ENCODE assay signal across 8 cellular contexts in genomic region chr6:111482959-111483735, GRCh38. TPM values are rescaled to one million over a fixed set of nuclear protein-coding genes. Genes with fewer than 3 reads are reported as not detected.
DNase-seq lines count a peak whose midpoint lies in the region; ATAC-seq, FAIRE-seq and TF ChIP-seq lines count a peak whose summit lies in the region.

Gene REV3L (minus strand): TSS chr6:111483218. CDS start chr6:111482888, 330 bp downstream.

- no peak for FAIRE-seq in bronchial epithelial cell (lab: Jason Lieb, UNC)

- TF ChIP-seq CTCF in WTC11 (IDR thresholded peaks at IDR 0.05) (no peak), bronchial epithelial cell (IDR thresholded peaks at IDR 0.05; ENCODE audit: insufficient read depth, low read length, severe bottlenecking) (no peak)

- H3K27me3 Mint-ChIP-seq in WTC11 (ENCODE audit: low read depth), result peaks cover 40% of the 10 kb centered on the region

- CTCF ChIA-PET in WTC11 (lab: Charles Lee), result interaction anchor here (0.6 to 1.6 kb wide), 10 partner anchors 11 to 711 kb away, joined by 3 to 9 read pairs (median 4); a partner anchor contains a TSS

- POLR2A ChIA-PET in WTC11 (lab: Charles Lee), result interaction anchor here (0.5 to 1.6 kb wide), 6 partner anchors 72 to 755 kb away, joined by 3 to 7 read pairs (median 5); partner anchors contain the start of gene TRAF3IP2

- peak within 1 kb of the TSS; percentile 88 for H3K4me3 Mint-ChIP-seq in WTC11

- H3K27me3 ChIP-seq in bronchial epithelial cell (ENCODE audit: control insufficient read depth, insufficient read depth, low read length), result no peaks in the 10 kb centered on the region

- H3K36me3 Mint-ChIP-seq in WTC11, result peaks cover 17% of the 10 kb centered on the region

- peak within 1 kb of the TSS; percentile 99 for H3K27ac Mint-ChIP-seq in WTC11

- DNase-seq in 8988T (peak; percentile 83), NCI-H2196 treated with DMSO at 0.1 percent for 48 hours (lab: John Stamatoyannopoulos, UW; ENCODE audit: unreplicated experiment) (peak; percentile 85), WTC11 (ENCODE audit: low spot score) (peak; percentile 86), bronchial epithelial cell (ENCODE audit: low read depth) (peak; percentile 59), inferior parietal cortex (ENCODE audit: extremely low spot score) (peak; percentile 64)
- DNase-seq in stimulated activated CD4-positive, alpha-beta T cell treated with anti-CD3 and anti-CD28 coated beads, Interleukin-12 subunit alpha, Interleukin-12 subunit beta, amount 100 ng/mL, for 24 hours (ENCODE audit: low read depth in 2 of 2), result peak; percentile 78 to 88

- H3K36me3 ChIP-seq in bronchial epithelial cell (ENCODE audit: control insufficient read depth, insufficient read depth, low read length), result no peaks in the 10 kb centered on the region

- peaks cover 8% of the 10 kb centered on the region for H3K9me3 Mint-ChIP-seq in WTC11

- peak within 1 kb of the TSS; percentile 86 for H3K4me3 ChIP-seq in bronchial epithelial cell (ENCODE audit: low read depth, low read length)

- ATAC-seq in GM18520 (IDR thresholded peaks at IDR 0.05; ENCODE audit: unreplicated experiment) (peak; percentile 15), HG03060 (IDR thresholded peaks at IDR 0.05; ENCODE audit: low read depth, unreplicated experiment) (peak; percentile 4), WTC11 (peak; percentile 61)

- peaks cover 41% of the 10 kb centered on the region for H3K4me1 Mint-ChIP-seq in WTC11

TF ChIP-seq in WTC11, 78 proteins besides CTCF, POLR2A, EP300 and RAD21 (continues in another document):
- TF ChIP-seq ZNF121 (CRISPR knock-in tag; IDR thresholded peaks at IDR 0.05) (no peak), GABPB1 (CRISPR knock-in tag; IDR thresholded peaks at IDR 0.05) (peak; percentile 69), MYBL2 (CRISPR knock-in tag; IDR thresholded peaks at IDR 0.05) (peak; percentile 66), CDX4 (CRISPR knock-in tag; IDR thresholded peaks at IDR 0.05; ENCODE audit: borderline replicate concordance) (no peak), SMAD3 (CRISPR knock-in tag; IDR thresholded peaks at IDR 0.05; ENCODE audit: borderline replicate concordance) (0 out of 2 replicates have a peak, but pooled peaks have one; percentile 38), CBFB (CRISPR knock-in tag; IDR thresholded peaks at IDR 0.05; ENCODE audit: low read depth) (0 out of 2 replicates have a peak, but pooled peaks have one; percentile 22), NFATC4 (CRISPR knock-in tag; IDR thresholded peaks at IDR 0.05) (0 out of 2 replicates have a peak, but pooled peaks have one; percentile 22), ZNF416 (CRISPR knock-in tag; IDR thresholded peaks at IDR 0.05) (no peak), TEAD4 (CRISPR knock-in tag; IDR thresholded peaks at IDR 0.05) (no peak), HMGXB4 (CRISPR knock-in tag; IDR thresholded peaks at IDR 0.05) (peak; percentile 34; the same call in 1 of the 2 replicates), KAT7 (CRISPR knock-in tag; IDR thresholded peaks at IDR 0.05; ENCODE audit: borderline replicate concordance) (peak; percentile 60; the same call in 1 of the 2 replicates), FOXP4 (CRISPR knock-in tag; IDR thresholded peaks at IDR 0.05) (peak; percentile 56), MXD4 (CRISPR knock-in tag; IDR thresholded peaks at IDR 0.05; ENCODE audit: borderline replicate concordance) (no peak), ELF4 (CRISPR knock-in tag; IDR thresholded peaks at IDR 0.05; ENCODE audit: low read depth) (0 out of 2 replicates have a peak, but pooled peaks have one; percentile 30), USF1 (CRISPR knock-in tag; IDR thresholded peaks at IDR 0.05) (peak; percentile 77), USF2 (CRISPR knock-in tag; IDR thresholded peaks at IDR 0.05) (peak; percentile 80), FOXK1 (CRISPR knock-in tag; IDR thresholded peaks at IDR 0.05) (peak; percentile 71), PRDM15 (CRISPR knock-in tag; IDR thresholded peaks at IDR 0.05) (no peak), ZNF219 (CRISPR knock-in tag; IDR thresholded peaks at IDR 0.05; ENCODE audit: borderline replicate concordance) (no peak), ZNF671 (CRISPR knock-in tag; IDR thresholded peaks at IDR 0.05) (no peak), ZNF263 (CRISPR knock-in tag; IDR thresholded peaks at IDR 0.05; ENCODE audit: low read depth) (peak; percentile 55; the same call in 1 of the 2 replicates), GRHL2 (CRISPR knock-in tag; IDR thresholded peaks at IDR 0.05; ENCODE audit: insufficient replicate concordance, severe bottlenecking) (no peak), ESRRA (CRISPR knock-in tag; IDR thresholded peaks at IDR 0.05; ENCODE audit: borderline replicate concordance) (peak; percentile 38; the same call in 1 of the 2 replicates)

RNA-seq across cellular contexts. Expression of gene REV3L, which starts in this region (rescaled TPM):
- 5.0 to 5.7 TPM (median 5.2 TPM) in 3 replicates for total RNA-seq in WTC11 (2021)
- 8.4 and 11.1 TPM in 2 replicates for total RNA-seq in bronchial epithelial cell

Comparison
In these comparisons a context has a peak if more than half of its experiments do, and no peak if none do; other contexts are left out.
1. Peak in every context shown above with its lines: DNase-seq, ATAC-seq and H3K4me3 ChIP-seq.
2. ATAC-seq: peak in every context shown above with its lines; median percentile 61 in WTC11; 15 in GM18520; 4 in HG03060.